12 cellular contexts compared by ENCODE assay signal in genomic region chr3:40718681-40719080, GRCh38.
A peak's percentile ranks its signal among the peaks of the same experiment; 100 is the strongest.
DNase-seq lines count a peak whose midpoint lies in the region; ATAC-seq, FAIRE-seq and TF ChIP-seq lines count a peak whose summit lies in the region.
"Had no signal": no experiment of that assay in that cellular context is flagged by ENCODE, and none has a peak within 500 bp of the region (broad histone marks: within the 10 kb centered on the region; RNA-seq: fewer than 3 reads in every experiment).

No MANE protein-coding gene starts in this region.

- FAIRE-seq in GM18507 (lab: Jason Lieb, UNC) (peak; percentile 82), GM12878 (lab: Jason Lieb, UNC) (peak; percentile 94)

- H3K9ac ChIP-seq in GM12878 (ENCODE audit: control insufficient read depth, insufficient read depth, low read length), result no peak overlapping the region; the same call in 1 of the 2 replicates

- peak in 1 of 2 experiments; percentile 59; a peak in 1 of 4 replicates for TF ChIP-seq EP300 in GM12878 (IDR thresholded peaks at IDR 0.05; ENCODE audit: borderline replicate concordance in 1 of 2, control insufficient read depth in 1 of 2, low read depth in 2 of 2, low read length in 2 of 2)

- POLR2A ChIA-PET in GM12878 (lab: Charles Lee), result interaction anchor here (0.5 kb wide), 1 partner anchor 497 kb away, joined by 3 read pairs; no protein-coding TSS in a partner anchor
- POLR2A ChIA-PET in PC-9 (lab: Charles Lee; ENCODE audit: unreplicated experiment), result no interaction called here

- BruUV-seq in GM12878 (replicated peaks; lab: Mats Ljungman, UMichigan), result no TSS peak
- no TSS peak for BruUV-seq in PC-9 (replicated peaks; lab: Mats Ljungman, UMichigan)

- peak overlapping the region; percentile 66 for H3K27ac ChIP-seq in GM12878 (ENCODE audit: control insufficient read depth, insufficient read depth)
- H3K27ac ChIP-seq in PC-9, result no peak overlapping the region
- H3K27ac ChIP-seq: thoracic aorta had no signal

- peak overlapping the region; percentile 64 for H2AFZ ChIP-seq in GM12878 (ENCODE audit: control insufficient read depth, low read depth, low read length)
- no peak overlapping the region for H2AFZ ChIP-seq in PC-9

- in situ Hi-C loops in GM12878 (cut with MboI), result no loop called here

- no peak overlapping the region for H3K4me3 ChIP-seq in GM12878
- no peak overlapping the region for H3K4me3 ChIP-seq in PC-9
- H3K4me3 ChIP-seq: spleen, thoracic aorta had no signal

- peaks cover 20% of the 10 kb centered on the region for H3K4me1 ChIP-seq in GM12878 (ENCODE audit: control insufficient read depth, insufficient read depth, low read length)
- H3K4me1 ChIP-seq in PC-9 (replicated peaks; ENCODE audit: insufficient read depth), result no peaks in the 10 kb centered on the region; the same call in 1 of the 2 replicates

- no peaks in the 10 kb centered on the region for H3F3A ChIP-seq in PC-9 (ENCODE audit: insufficient read depth, low read depth)

- no peak for TF ChIP-seq POLR2A in GM12878 (IDR thresholded peaks at IDR 0.05; ENCODE audit: low read depth, low read length)

- TF ChIP-seq CTCF in GM12878 (IDR thresholded peaks at IDR 0.05 in 2 of 3, conservative IDR thresholded peaks at IDR 0.05 in 1 of 3; ENCODE audit: control insufficient read depth in 2 of 3, extremely low read depth in 1 of 3, insufficient read depth in 1 of 3, low read depth in 3 of 3, low read length in 3 of 3) (no peak), PC-9 (conservative IDR thresholded peaks at IDR 0.05) (no peak)

- peak; percentile 92 for ATAC-seq in GM21515 (IDR thresholded peaks at IDR 0.05; ENCODE audit: unreplicated experiment)
- peak; percentile 92 for ATAC-seq in HG03280 (IDR thresholded peaks at IDR 0.05; ENCODE audit: unreplicated experiment)
- ATAC-seq in GM12878, result peak; percentile 98
- no peak for ATAC-seq in stimulated activated naive CD8-positive, alpha-beta T cell treated with anti-CD3 and anti-CD28 coated beads, Interleukin-15, Interleukin-2, amounts not matched to agents 100 U/mL and 50 U/mL, for 24 hours

- H3K9me2 ChIP-seq in PC-9 (ENCODE audit: insufficient read depth), result no peaks in the 10 kb centered on the region

- H3K36me3 ChIP-seq in GM12878 (ENCODE audit: control insufficient read depth in 2 of 2, insufficient read depth in 2 of 2, low read length in 1 of 2) (no peaks in the 10 kb centered on the region), PC-9 (ENCODE audit: low read depth) (no peaks in the 10 kb centered on the region)
- H3K36me3 ChIP-seq: spleen, thoracic aorta had no signal

- intact Hi-C loops in GM12878 (cut with micrococcal nuclease; ENCODE audit: unreplicated experiment) (loop anchor here (10.0 kb wide), 1 partner anchor 134 kb away; no protein-coding TSS in a partner anchor), PC-9 (cut with micrococcal nuclease; ENCODE audit: unreplicated experiment) (no loop called here)

- H3K9me3 ChIP-seq in GM12878 (replicated peaks; ENCODE audit: control insufficient read depth, insufficient read depth, low read length), result no peaks in the 10 kb centered on the region
- H3K9me3 ChIP-seq in PC-9 (ENCODE audit: insufficient read depth, low read depth), result no peaks in the 10 kb centered on the region
- H3K9me3 ChIP-seq: spleen, thoracic aorta had no signal

- peak overlapping the region; percentile 72 for H3K4me2 ChIP-seq in GM12878 (ENCODE audit: control insufficient read depth, insufficient read depth)
- no peak overlapping the region for H3K4me2 ChIP-seq in PC-9

- 0% methylated on average over 1 of the region's 1 CpG for WGBS in GM12878 (ENCODE audit: insufficient coverage, insufficient replicate concordance, low lambda C conversion rate, missing lambda C conversion rate)

- SMC1A ChIA-PET in GM12878 (lab: Charles Lee; ENCODE audit: uncharacterized antibody, unreplicated experiment), result interaction anchor here (1.2 kb wide), 1 partner anchor 30 kb away, joined by 4 read pairs; no protein-coding TSS in a partner anchor

- CTCF ChIA-PET in GM12878 (lab: Yijun Ruan, JAX) (interaction anchor here (1.0 to 1.9 kb wide), 2 partner anchors 105 to 252 kb away, joined by 3 to 4 read pairs; no protein-coding TSS in a partner anchor), PC-9 (lab: Charles Lee) (interaction anchor here (0.7 kb wide), 1 partner anchor 83 kb away, joined by 5 read pairs; no protein-coding TSS in a partner anchor)

- DNase-seq in GM18507 (ENCODE audit: extremely low spot score, insufficient read length, low read depth) (peak; percentile 44), GM12878 (ENCODE audit: low read depth, low spot score) (peak; percentile 39), PC-9 (no peak), inferior parietal cortex (ENCODE audit: extremely low spot score) (no peak)
- DNase-seq in activated CD4-positive, alpha-beta T cell treated with anti-CD3 and anti-CD28 coated beads, Interleukin-2, amount 50 U/mL, for 4 hours, result no peak
- DNase-seq in stimulated activated naive CD8-positive, alpha-beta T cell treated with anti-CD3 and anti-CD28 coated beads, Interleukin-15, Interleukin-2, amounts not matched to agents 100 U/mL and 50 U/mL, for 24 hours, result no peak
- DNase-seq: activated T-cell treated with anti-CD3 and anti-CD28 coated beads, Interleukin-2, amount 50 U/mL, for 1 hour; kidney glomerular epithelial cell; spleen had no signal

- H4K20me1 ChIP-seq in GM12878 (ENCODE audit: control insufficient read depth, insufficient read depth), result no peaks in the 10 kb centered on the region
- H4K20me1 ChIP-seq in PC-9 (ENCODE audit: insufficient read depth), result no peaks in the 10 kb centered on the region

- RAD21 ChIA-PET in GM12878 (lab: Charles Lee; ENCODE audit: unreplicated experiment), result no interaction called here

- TF ChIP-seq RAD21 in GM12878 (IDR thresholded peaks at IDR 0.05; ENCODE audit: insufficient read depth, low read depth, low read length), result no peak

- no peaks in the 10 kb centered on the region for H3K79me2 ChIP-seq in GM12878 (ENCODE audit: control insufficient read depth, insufficient read depth, low read length)
- H3K79me2 ChIP-seq in PC-9 (ENCODE audit: low read depth), result no peaks in the 10 kb centered on the region

- H3K27me3 ChIP-seq in GM12878 (replicated peaks in 1 of 2; ENCODE audit: control insufficient read depth in 2 of 2, insufficient read depth in 2 of 2, low read length in 1 of 2) (no peaks in the 10 kb centered on the region), PC-9 (ENCODE audit: insufficient read depth, low read depth) (no peaks in the 10 kb centered on the region)

TF ChIP-seq in GM12878, 131 proteins besides CTCF, POLR2A, EP300 and RAD21:
- TF ChIP-seq SMAD5 (IDR thresholded peaks at IDR 0.05; ENCODE audit: low read depth) (no peak), MEF2A (IDR thresholded peaks at IDR 0.05; ENCODE audit: insufficient read depth, low read depth, low read length) (no peak), ZNF384 (IDR thresholded peaks at IDR 0.05; ENCODE audit: borderline replicate concordance, low read depth, low read length) (peak; percentile 78), NR2C1 (IDR thresholded peaks at IDR 0.05) (no peak), PBX3 (IDR thresholded peaks at IDR 0.05; ENCODE audit: insufficient replicate concordance, low read depth, low read length) (peak; percentile 60), PKNOX1 (IDR thresholded peaks at IDR 0.05) (peak; percentile 94), SMARCA5 (IDR thresholded peaks at IDR 0.05) (0 out of 2 replicates have a peak, but pooled peaks have one; percentile 17), ATF7 (IDR thresholded peaks at IDR 0.05; ENCODE audit: low read depth) (peak; percentile 47; the same call in 1 of the 2 replicates), DPF2 (IDR thresholded peaks at IDR 0.05) (peak; percentile 50; the same call in 1 of the 2 replicates), BRCA1 (IDR thresholded peaks at IDR 0.05; ENCODE audit: low read depth, low read length) (no peak), SPI1 (IDR thresholded peaks at IDR 0.05; ENCODE audit: borderline replicate concordance, insufficient read depth, low read depth, low read length) (peak; percentile 87), IRF4 (IDR thresholded peaks at IDR 0.05; ENCODE audit: low read depth, low read length) (0 out of 2 replicates have a peak, but pooled peaks have one; percentile 14), KLF5 (IDR thresholded peaks at IDR 0.05; ENCODE audit: partially characterized antibody) (no peak), ETV6 (conservative IDR thresholded peaks at IDR 0.05 in 1 of 2, IDR thresholded peaks at IDR 0.05 in 1 of 2; ENCODE audit: borderline replicate concordance in 1 of 2, low read depth in 1 of 2) (no peak), RUNX3 (IDR thresholded peaks at IDR 0.05; ENCODE audit: low read length) (0 out of 2 replicates have a peak, but pooled peaks have one; percentile 7)

Comparison
In these comparisons a context has a peak if more than half of its experiments do, and no peak if none do; other contexts are left out.
1. DNase-seq: peak in GM18507 (single experiment) and GM12878 (single experiment); none in activated CD4-positive, alpha-beta T cell treated with anti-CD3 and anti-CD28 coated beads, Interleukin-2, amount 50 U/mL, for 4 hours (0 of 2), PC-9 (0 of 2), stimulated activated naive CD8-positive, alpha-beta T cell treated with anti-CD3 and anti-CD28 coated beads, Interleukin-15, Interleukin-2, amounts not matched to agents 100 U/mL and 50 U/mL, for 24 hours (single experiment) and inferior parietal cortex (single experiment).